ENCODE assay signal across 12 cellular contexts in genomic region chr9:77598510-77598909, GRCh38. TPM values are rescaled to one million over a fixed set of nuclear protein-coding genes. Genes with fewer than 3 reads are reported as not detected.
DNase-seq lines count a peak whose midpoint lies in the region; ATAC-seq and TF ChIP-seq lines count a peak whose summit lies in the region.
"Had no signal": no experiment of that assay in that cellular context is flagged by ENCODE, and none has a peak within 500 bp of the region (broad histone marks: within the 10 kb centered on the region; RNA-seq: fewer than 3 reads in every experiment).

No MANE protein-coding gene starts in this region.

- H3K36me3 ChIP-seq in esophagus muscularis mucosa = no peaks in the 10 kb centered on the region
- H3K36me3 ChIP-seq: ascending aorta had no signal

- no peak for TF ChIP-seq POLR2A in esophagus muscularis mucosa (IDR thresholded peaks at IDR 0.05; ENCODE audit: low read depth)

- intact Hi-C loops in esophagus muscularis mucosa (cut with DNase I) = no loop called here

- no peaks in the 10 kb centered on the region for H3K9me3 ChIP-seq in esophagus muscularis mucosa
- H3K9me3 ChIP-seq: ascending aorta had no signal

- no peak overlapping the region for H3K4me3 ChIP-seq in esophagus muscularis mucosa
- H3K4me3 ChIP-seq: ascending aorta, skin epidermis had no signal

- DNase-seq in DMS 273 (lab: John Stamatoyannopoulos, UW; ENCODE audit: unreplicated experiment) = peak; percentile 76
- DNase-seq in NCI-H2196 treated with DMSO at 0.1 percent for 48 hours (lab: John Stamatoyannopoulos, UW; ENCODE audit: unreplicated experiment) = peak; percentile 27
- no peak for DNase-seq in esophagus muscularis mucosa (ENCODE audit: extremely low spot score)
- peak; percentile 93 for DNase-seq in myocyte (ENCODE audit: low read depth)
- DNase-seq in activated naive CD4-positive, alpha-beta T cell (lab: John Stamatoyannopoulos, UW) = no peak
- no peak for DNase-seq in NCI-H146 treated with DMSO at 0.1 percent for 48 hours (lab: John Stamatoyannopoulos, UW; ENCODE audit: unreplicated experiment)
- no peak for DNase-seq in stimulated activated naive CD8-positive, alpha-beta T cell treated with anti-CD3 and anti-CD28 coated beads, Interleukin-15, Interleukin-2, amounts not matched to agents 100 U/mL and 50 U/mL, for 24 hours
- DNase-seq: activated CD4-positive, alpha-beta T cell treated with anti-CD3 and anti-CD28 coated beads, Interleukin-2, amount 10 ng/mL, durations not matched to agents 24 days and 14 days; RPMI8226 had no signal

- no peak for TF ChIP-seq CTCF in esophagus muscularis mucosa (IDR thresholded peaks at IDR 0.05)

- peak; percentile 14 for TF ChIP-seq EP300 in esophagus muscularis mucosa (IDR thresholded peaks at IDR 0.05)

- no peaks in the 10 kb centered on the region for H3K27me3 ChIP-seq in esophagus muscularis mucosa
- H3K27me3 ChIP-seq: ascending aorta had no signal

- ATAC-seq in stimulated activated naive CD8-positive, alpha-beta T cell treated with anti-CD3 and anti-CD28 coated beads, Interleukin-15, Interleukin-2, amounts not matched to agents 100 U/mL and 50 U/mL, for 24 hours = no peak
- ATAC-seq in GM19023 (IDR thresholded peaks at IDR 0.05; ENCODE audit: unreplicated experiment) = no peak

- 22% methylated on average over 3 of the region's 3 CpGs for WGBS in esophagus muscularis mucosa

- H3K27ac ChIP-seq in esophagus muscularis mucosa (replicated peaks in 1 of 4) = peak overlapping the region in 3 of 4 donors; percentile 24 to 70 (median 31)
- H3K27ac ChIP-seq: ascending aorta had no signal

- peaks cover 31 to 58% (median 52%) of the 10 kb centered on the region in 4 donors for H3K4me1 ChIP-seq in esophagus muscularis mucosa
- H3K4me1 ChIP-seq: ascending aorta had no signal

RNA-seq across cellular contexts. Expression of gene GNA14, which starts 49.6 kb away (rescaled TPM):
- 1 to 10 TPM; 4.7 to 9.4 (median 7.4) TPM for total RNA-seq in esophagus muscularis mucosa
- total RNA-seq in myocyte = 0.21 TPM in 1 of 2 replicates, not detected in the other
- 0.06 TPM for polyA plus RNA-seq in myocyte (2012)
- total RNA-seq: activated CD4-positive, alpha-beta T cell treated with anti-CD3 and anti-CD28 coated beads, Interleukin-2, amount 10 ng/mL, durations not matched to agents 24 days and 14 days had no signal

Comparison
In these comparisons a context has a peak if more than half of its experiments do, and no peak if none do; other contexts are left out.
1. DNase-seq: peak in DMS 273 (single experiment), NCI-H2196 treated with DMSO at 0.1 percent for 48 hours (single experiment) and myocyte (single experiment); none in esophagus muscularis mucosa (single experiment), activated naive CD4-positive, alpha-beta T cell (0 of 4), NCI-H146 treated with DMSO at 0.1 percent for 48 hours (single experiment) and stimulated activated naive CD8-positive, alpha-beta T cell treated with anti-CD3 and anti-CD28 coated beads, Interleukin-15, Interleukin-2, amounts not matched to agents 100 U/mL and 50 U/mL, for 24 hours (single experiment).